Comparison of ENCODE assay signal across 36 cellular contexts in the genomic region with DNA sequence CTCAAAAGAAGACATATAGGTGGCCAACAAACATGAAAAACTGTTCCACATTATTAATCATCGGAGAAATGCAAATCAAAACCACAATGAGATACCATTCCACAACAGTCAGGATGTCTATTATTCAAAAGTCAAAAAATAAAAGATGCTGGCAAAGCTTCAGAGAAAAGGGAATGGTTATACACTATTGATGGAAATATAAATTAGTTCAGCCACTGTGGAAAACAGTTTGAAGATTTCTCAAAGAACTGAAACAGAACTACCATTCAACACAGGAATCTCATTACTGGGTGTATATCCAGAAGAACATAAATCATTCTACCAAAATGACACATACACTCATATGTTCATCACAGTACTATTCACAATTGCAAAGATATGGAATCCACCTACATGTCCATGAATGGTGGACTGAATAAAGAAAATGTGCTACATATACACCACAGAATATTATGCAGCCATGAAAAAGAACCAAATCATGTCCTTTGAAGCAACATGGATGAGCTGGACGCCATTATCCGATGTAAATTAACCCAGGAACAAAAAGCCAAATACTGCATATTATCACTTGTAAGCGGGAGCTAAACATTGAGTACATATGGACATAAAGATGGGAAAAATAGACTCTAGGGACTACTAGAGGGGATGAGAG. TPM values are rescaled to one million over a fixed set of nuclear protein-coding genes. Genes with fewer than 3 reads are reported as not detected.
"Had no signal": no experiment of that assay in that cellular context is flagged by ENCODE, and none has a peak within 500 bp of the region (broad histone marks: within the 10 kb centered on the region; RNA-seq: fewer than 3 reads in every experiment).

No MANE protein-coding gene starts in this region.

- H3K4me1 Mint-ChIP-seq: activated B cell treated with CpG ODN at 0.5 μM for 24 hours; activated CD4-positive, alpha-beta T cell treated with anti-CD3 and anti-CD28 coated beads, Interleukin-2, amount 10 ng/mL, durations not matched to agents 24 days and 14 days; activated naive CD8-positive, alpha-beta T cell treated with anti-CD3 and anti-CD28 coated beads for 36 hours; brain; central memory CD8-positive, alpha-beta T cell had no signal

- H3K36me3 ChIP-seq: adrenal gland, cardiac muscle cell had no signal

- H3K27me3 Mint-ChIP-seq: activated B cell treated with CpG ODN at 0.5 μM for 24 hours; activated CD4-positive, alpha-beta memory T cell treated with anti-CD3 and anti-CD28 coated beads for 36 hours; activated CD8-positive, alpha-beta T cell treated with anti-CD3 and anti-CD28 coated beads for 36 hours had no signal

- H3K9me3 Mint-ChIP-seq: activated T-helper 1 cell treated with anti-CD3 and anti-CD28 coated beads, Interleukin-12 subunit alpha, Interleukin-12 subunit beta, Interleukin-2, Interleukin-4 antibody, amounts not matched to agents 30 ng/mL and 10 ng/mL and 1 ng/mL, durations not matched to agents 14 hours and 24 hours and 36 hours; activated T-helper 2 cell treated with anti-CD3 and anti-CD28 coated beads, Interferon-gamma antibody, Interleukin-2, Interleukin-4, amounts not matched to agents 10 μg/mL and 5 μg/mL and 100 μg/mL, durations not matched to agents 14 hours and 24 hours and 36 hours; T-helper 1 cell treated with Interleukin-12 subunit alpha and Interleukin-12 subunit beta and Interleukin-4 antibody, amounts not matched to agents 30 μg/mL and 1 μg/mL, for 36 hours had no signal

- FAIRE-seq: bronchial epithelial cell, TTC549 had no signal

- DNase-seq: activated B cell treated with CpG ODN at 0.5 μM for 24 hours; activated CD4-positive, alpha-beta memory T cell treated with anti-CD3 and anti-CD28 coated beads for 36 hours; activated CD4-positive, alpha-beta T cell treated with anti-CD3 and anti-CD28 coated beads, Interleukin-2, amount 10 ng/mL, durations not matched to agents 24 days and 14 days; activated CD4-positive, alpha-beta T cell treated with anti-CD3 and anti-CD28 coated beads, Interleukin-2, amount 50 U/mL, for 1 hour; activated CD4-positive, alpha-beta T cell treated with anti-CD3 and anti-CD28 coated beads, Interleukin-2, amount 50 U/mL, for 4 hours; activated CD4-positive, CD25-positive, alpha-beta regulatory T cell treated with anti-CD3 and anti-CD28 coated beads, Interleukin-2, amount 50 U/mL, for 72 hours; activated CD8-positive, alpha-beta memory T cell treated with anti-CD3 and anti-CD28 coated beads, Interleukin-2, amount 50 U/mL, for 4 hours; activated CD8-positive, alpha-beta T cell treated with anti-CD3 and anti-CD28 coated beads for 36 hours; activated effector memory CD4-positive, alpha-beta T cell treated with Interleukin-2 at 50 U/mL for 16 hours; activated gamma-delta T cell; activated naive CD4-positive, alpha-beta T cell treated with anti-CD3 and anti-CD28 coated beads, Interleukin-2, amount 50 U/mL, for 16 hours; activated naive CD4-positive, alpha-beta T cell treated with Interleukin-2 at 50 U/mL for 16 hours; activated naive CD8-positive, alpha-beta T cell treated with anti-CD3 and anti-CD28 coated beads for 36 hours; activated T-cell treated with anti-CD3 and anti-CD28 coated beads for 4 hours; activated T-cell treated with anti-CD3 and anti-CD28 coated beads, Interleukin-2, amount 50 U/mL, for 1 hour; activated T-cell treated with anti-CD3 and anti-CD28 coated beads, Interleukin-2, amount 50 U/mL, for 4 hours; activated T-cell treated with anti-CD3 and anti-CD28 coated beads, Interleukin-2, amount 50 U/mL, for 72 hours; adrenal gland; amniotic stem cell; aorta; caudate nucleus; cerebellar nuclear complex; T-helper 1 cell; T-helper 2 cell; T-helper 9 cell had no signal

- H3K9me3 ChIP-seq: adrenal gland had no signal

- ATAC-seq: activated CD8-positive, alpha-beta T cell treated with anti-CD3 and anti-CD28 coated beads for 36 hours; activated naive CD4-positive, alpha-beta T cell treated with anti-CD3 and anti-CD28 coated beads, Interleukin-2, amount 50 U/mL, for 72 hours; activated T-cell treated with anti-CD3 and anti-CD28 coated beads, Interleukin-2, amount 50 U/mL, for 4 hours had no signal

- H3K27ac Mint-ChIP-seq: activated B cell treated with CpG ODN at 0.5 μM for 24 hours; activated CD4-positive, alpha-beta memory T cell treated with anti-CD3 and anti-CD28 coated beads for 36 hours; activated CD4-positive, alpha-beta T cell treated with anti-CD3 and anti-CD28 coated beads, Interleukin-2, amount 10 ng/mL, durations not matched to agents 24 days and 14 days; activated CD8-positive, alpha-beta T cell treated with anti-CD3 and anti-CD28 coated beads for 36 hours; activated naive CD4-positive, alpha-beta T cell treated with anti-CD3 and anti-CD28 coated beads, Interleukin-2, amount 50 U/mL, for 72 hours; activated naive CD8-positive, alpha-beta T cell treated with anti-CD3 and anti-CD28 coated beads for 36 hours; activated T-cell treated with anti-CD3 and anti-CD28 coated beads, Interleukin-2, amount 50 U/mL, for 72 hours; activated T-helper 1 cell treated with anti-CD3 and anti-CD28 coated beads, Interleukin-12 subunit alpha, Interleukin-12 subunit beta, Interleukin-2, Interleukin-4 antibody, amounts not matched to agents 30 ng/mL and 10 ng/mL and 1 ng/mL, durations not matched to agents 14 hours and 24 hours and 36 hours; activated T-helper 2 cell treated with anti-CD3 and anti-CD28 coated beads, Interferon-gamma antibody, Interleukin-2, Interleukin-4, amounts not matched to agents 10 μg/mL and 5 μg/mL and 100 μg/mL, durations not matched to agents 14 hours and 24 hours and 36 hours; brain; T-helper 1 cell treated with Interleukin-12 subunit alpha and Interleukin-12 subunit beta and Interleukin-4 antibody, amounts not matched to agents 30 μg/mL and 1 μg/mL, for 36 hours; T-helper 2 cell treated with Interferon-gamma antibody and Interleukin-4, amounts not matched to agents 5 μg/mL and 100 μg/mL, for 36 hours had no signal

- H3K36me3 Mint-ChIP-seq: activated CD4-positive, alpha-beta memory T cell treated with anti-CD3 and anti-CD28 coated beads for 36 hours; activated naive CD8-positive, alpha-beta T cell treated with anti-CD3 and anti-CD28 coated beads for 36 hours; brain had no signal

- H3K4me3 ChIP-seq: adrenal gland, cardiac muscle cell had no signal

- H3K4me1 ChIP-seq: adrenal gland had no signal

- H3K4me3 Mint-ChIP-seq: activated B cell treated with CpG ODN at 0.5 μM for 24 hours; activated CD4-positive, alpha-beta memory T cell treated with anti-CD3 and anti-CD28 coated beads for 36 hours; activated CD4-positive, alpha-beta T cell treated with anti-CD3 and anti-CD28 coated beads, Interleukin-2, amount 10 ng/mL, durations not matched to agents 24 days and 14 days; activated CD8-positive, alpha-beta T cell treated with anti-CD3 and anti-CD28 coated beads for 36 hours; activated naive CD8-positive, alpha-beta T cell treated with anti-CD3 and anti-CD28 coated beads for 36 hours; activated T-cell treated with anti-CD3 and anti-CD28 coated beads, Interleukin-2, amount 50 U/mL, for 4 hours; activated T-cell treated with anti-CD3 and anti-CD28 coated beads, Interleukin-2, amount 50 U/mL, for 72 hours; activated T-helper 1 cell treated with anti-CD3 and anti-CD28 coated beads, Interleukin-12 subunit alpha, Interleukin-12 subunit beta, Interleukin-2, Interleukin-4 antibody, amounts not matched to agents 30 ng/mL and 10 ng/mL and 1 ng/mL, durations not matched to agents 14 hours and 24 hours and 36 hours; brain; central memory CD8-positive, alpha-beta T cell; T-helper 1 cell treated with Interleukin-12 subunit alpha and Interleukin-12 subunit beta and Interleukin-4 antibody, amounts not matched to agents 30 μg/mL and 1 μg/mL, for 36 hours; T-helper 2 cell treated with Interferon-gamma antibody and Interleukin-4, amounts not matched to agents 5 μg/mL and 100 μg/mL, for 36 hours had no signal

- H3K27ac ChIP-seq: adrenal gland, cardiac muscle cell, VCaP had no signal

- H3K27me3 ChIP-seq: adrenal gland, cardiac muscle cell had no signal

RNA-seq across cellular contexts. Expression of gene DGKG, which starts 32.7 kb away (rescaled TPM):
- total RNA-seq: bronchial epithelial cell had no signal
- polyA plus RNA-seq: cardiac muscle cell had no signal
